20 cellular contexts compared by ENCODE assay signal in genomic region chr20:62706857-62707256, GRCh38. TPM values are rescaled to one million over a fixed set of nuclear protein-coding genes. Genes with fewer than 3 reads are reported as not detected.
"Had no signal": no experiment of that assay in that cellular context is flagged by ENCODE, and none has a peak within 500 bp of the region (broad histone marks: within the 10 kb centered on the region; RNA-seq: fewer than 3 reads in every experiment).

No MANE protein-coding gene starts in this region.

- ATAC-seq: left cardiac atrium, lower lobe of right lung, natural killer cell had no signal

- H3K27ac ChIP-seq: hepatocyte, left ventricle myocardium inferior, lower lobe of right lung, ovary, right atrium auricular region had no signal

- H3K36me3 ChIP-seq: left ventricle myocardium inferior, lower lobe of right lung, ovary, right atrium auricular region had no signal

- H3K4me1 Mint-ChIP-seq: endodermal cell, neural crest cell had no signal

- H3K4me3 Mint-ChIP-seq: endodermal cell, memory B cell, mesothelial cell of epicardium, natural killer cell, neural crest cell had no signal

- H3K9me3 Mint-ChIP-seq: endodermal cell, memory B cell, mesothelial cell of epicardium, natural killer cell, neural crest cell had no signal

- H3K36me3 Mint-ChIP-seq: memory B cell, mesothelial cell of epicardium, natural killer cell had no signal

- DNase-seq: effector CD4-positive, alpha-beta T cell; endodermal cell; foreskin melanocyte; head of caudate nucleus; kidney; left cardiac atrium; left ventricle myocardium inferior; lower lobe of right lung; natural killer cell; ovary; small intestine; stimulated activated CD4-positive, alpha-beta T cell treated with anti-CD3 and anti-CD28 coated beads, Interleukin-12 subunit alpha, Interleukin-12 subunit beta, amount 100 ng/mL, for 4 hours; stimulated activated naive CD4-positive, alpha-beta T cell treated with Interleukin-2 at 50 U/mL for 16 hours; trophoblast cell had no signal

- H3K9me3 ChIP-seq: left ventricle myocardium inferior, lower lobe of right lung, ovary, right atrium auricular region had no signal

- H3K27ac Mint-ChIP-seq: endodermal cell, memory B cell, mesothelial cell of epicardium, natural killer cell had no signal

RNA-seq across cellular contexts. Expression of gene NTSR1, which starts 1.8 kb away (rescaled TPM):
- total RNA-seq: left cardiac atrium, left ventricle myocardium inferior, lower lobe of right lung, myocyte, neural crest cell had no signal
- polyA plus RNA-seq: hepatocyte had no signal
